In the genomic region with DNA sequence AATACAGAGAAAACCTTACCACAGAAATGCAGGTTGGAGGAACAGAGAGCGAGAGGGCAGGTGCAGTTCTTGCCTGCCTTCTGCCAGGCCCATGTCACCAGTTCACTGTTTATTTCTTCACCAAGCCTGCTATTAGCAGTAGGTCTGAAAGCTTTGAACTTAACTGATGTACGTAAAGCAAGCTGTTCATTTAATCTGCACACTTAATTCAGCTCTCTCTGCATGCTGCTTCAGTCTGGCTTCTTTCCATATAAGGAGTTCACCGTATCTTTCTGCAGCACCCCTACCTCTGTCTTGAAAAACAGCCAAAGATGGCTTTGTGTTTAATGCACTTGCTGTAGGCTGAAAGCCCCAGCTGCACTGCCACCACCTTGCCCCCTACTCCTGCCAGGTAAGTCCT, we compare ENCODE assay signal across 20 cellular contexts.
DNase-seq lines count a peak whose midpoint lies in the region; ATAC-seq and TF ChIP-seq lines count a peak whose summit lies in the region.
"Had no signal": no experiment of that assay in that cellular context is flagged by ENCODE, and none has a peak within 500 bp of the region (broad histone marks: within the 10 kb centered on the region; RNA-seq: fewer than 3 reads in every experiment).

No MANE protein-coding gene starts in this region.

- H3K4me1 ChIP-seq in A673 (ENCODE audit: insufficient read depth, low read length, poor library complexity, severe bottlenecking) = no peaks in the 10 kb centered on the region
- H3K4me1 ChIP-seq: BLaER1, esophagus muscularis mucosa had no signal

- intact Hi-C loops in A673 (cut with micrococcal nuclease; ENCODE audit: unreplicated experiment) = no loop called here

- no peaks in the 10 kb centered on the region for H3K9me3 ChIP-seq in A673 (ENCODE audit: low read depth, low read length, poor library complexity, severe bottlenecking)
- H3K9me3 ChIP-seq in WERI-Rb-1 (ENCODE audit: severe bottlenecking) = no peaks in the 10 kb centered on the region
- H3K9me3 ChIP-seq: esophagus muscularis mucosa had no signal

- peak; percentile 27 for DNase-seq in A673 (ENCODE audit: low spot score)
- DNase-seq in NCI-H1092 treated with DMSO at 0.1 percent for 48 hours (lab: John Stamatoyannopoulos, UW) = peak; percentile 93
- DNase-seq in NCI-H2227 (lab: John Stamatoyannopoulos, UW; ENCODE audit: unreplicated experiment) = peak; percentile 61
- DNase-seq in WERI-Rb-1 = peak; percentile 52
- DNase-seq in NCI-H510A treated with DMSO at 0.1 percent for 48 hours (lab: John Stamatoyannopoulos, UW) = no peak
- DNase-seq in DMS53 (lab: John Stamatoyannopoulos, UW) = no peak
- DNase-seq: activated CD4-positive, alpha-beta T cell treated with anti-CD3 and anti-CD28 coated beads, Interleukin-2, amount 50 U/mL, for 4 hours; activated naive CD4-positive, alpha-beta T cell treated with anti-CD3 and anti-CD28 coated beads, Interleukin-2, amount 50 U/mL, for 16 hours; activated T-cell treated with anti-CD3 and anti-CD28 coated beads for 4 hours; aorta; cerebellar nuclear complex; effector CD4-positive, alpha-beta T cell; left cardiac atrium; substantia nigra; T-helper 1 cell had no signal

- POLR2A ChIA-PET in A673 (lab: Charles Lee; ENCODE audit: low non-redundant PET) = no interaction called here

- H3K27ac ChIP-seq in A673 (ENCODE audit: low read depth, low read length, poor library complexity, severe bottlenecking) (no peak overlapping the region), WERI-Rb-1 (peak overlapping the region; percentile 84)
- H3K27ac ChIP-seq: BLaER1, esophagus muscularis mucosa had no signal

- no peak overlapping the region for H3K4me3 ChIP-seq in A673 (ENCODE audit: low read depth, low read length, poor library complexity, severe bottlenecking)
- H3K4me3 ChIP-seq in WERI-Rb-1 (ENCODE audit: low read depth, low read length) = no peak overlapping the region
- H3K4me3 ChIP-seq: BLaER1, esophagus muscularis mucosa had no signal

- H3K27me3 ChIP-seq in A673 (replicated peaks; ENCODE audit: insufficient read depth, low read depth, low read length, poor library complexity) (no peaks in the 10 kb centered on the region), WERI-Rb-1 (ENCODE audit: insufficient read depth, low read depth, severe bottlenecking) (no peaks in the 10 kb centered on the region)
- H3K27me3 ChIP-seq: BLaER1, esophagus muscularis mucosa had no signal

- no TSS peak for BruUV-seq in A673 (replicated peaks; lab: Mats Ljungman, UMichigan)

- CTCF ChIA-PET in A673 (lab: Charles Lee) = no interaction called here

- no peak for ATAC-seq in HG02970 (IDR thresholded peaks at IDR 0.05; ENCODE audit: low FRiP score, unreplicated experiment)
- ATAC-seq in GM18520 (IDR thresholded peaks at IDR 0.05; ENCODE audit: unreplicated experiment) = no peak
- ATAC-seq: left cardiac atrium, Right ventricle myocardium inferior had no signal

- H3K36me3 ChIP-seq in A673 (ENCODE audit: insufficient read depth, low read length, poor library complexity, severe bottlenecking) (no peaks in the 10 kb centered on the region), WERI-Rb-1 (no peaks in the 10 kb centered on the region)
- H3K36me3 ChIP-seq: BLaER1, esophagus muscularis mucosa had no signal

- TF ChIP-seq CTCF in A673 (conservative IDR thresholded peaks at IDR 0.05; ENCODE audit: low read depth, low read length) = no peak
- TF ChIP-seq CTCF in WERI-Rb-1 (IDR thresholded peaks at IDR 0.05; ENCODE audit: low read depth, low read length) = no peak

Comparison
In these comparisons a context has a peak if more than half of its experiments do, and no peak if none do; other contexts are left out.
1. DNase-seq: peak in A673 (single experiment), NCI-H1092 treated with DMSO at 0.1 percent for 48 hours (single experiment), NCI-H2227 (single experiment) and WERI-Rb-1 (single experiment); none in NCI-H510A treated with DMSO at 0.1 percent for 48 hours (single experiment) and DMS53 (single experiment).